Comparison of ENCODE assay signal across 2 cellular contexts in genomic region chr7:131619336-131620305, GRCh38.
TF ChIP-seq lines count a peak whose summit lies in the region.

No MANE protein-coding gene starts in this region.

TF ChIP-seq in SK-N-SH, 30 proteins besides CTCF, POLR2A, EP300 and RAD21 (continued from another document):
- TF ChIP-seq, protein P1, sequence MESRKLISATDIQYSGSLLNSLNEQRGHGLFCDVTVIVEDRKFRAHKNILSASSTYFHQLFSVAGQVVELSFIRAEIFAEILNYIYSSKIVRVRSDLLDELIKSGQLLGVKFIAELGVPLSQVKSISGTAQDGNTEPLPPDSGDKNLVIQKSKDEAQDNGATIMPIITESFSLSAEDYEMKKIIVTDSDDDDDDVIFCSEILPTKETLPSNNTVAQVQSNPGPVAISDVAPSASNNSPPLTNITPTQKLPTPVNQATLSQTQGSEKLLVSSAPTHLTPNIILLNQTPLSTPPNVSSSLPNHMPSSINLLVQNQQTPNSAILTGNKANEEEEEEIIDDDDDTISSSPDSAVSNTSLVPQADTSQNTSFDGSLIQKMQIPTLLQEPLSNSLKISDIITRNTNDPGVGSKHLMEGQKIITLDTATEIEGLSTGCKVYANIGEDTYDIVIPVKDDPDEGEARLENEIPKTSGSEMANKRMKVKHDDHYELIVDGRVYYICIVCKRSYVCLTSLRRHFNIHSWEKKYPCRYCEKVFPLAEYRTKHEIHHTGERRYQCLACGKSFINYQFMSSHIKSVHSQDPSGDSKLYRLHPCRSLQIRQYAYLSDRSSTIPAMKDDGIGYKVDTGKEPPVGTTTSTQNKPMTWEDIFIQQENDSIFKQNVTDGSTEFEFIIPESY (IDR thresholded peaks at IDR 0.05; ENCODE audit: borderline replicate concordance, low read depth): no peak
- TF ChIP-seq, protein P2, sequence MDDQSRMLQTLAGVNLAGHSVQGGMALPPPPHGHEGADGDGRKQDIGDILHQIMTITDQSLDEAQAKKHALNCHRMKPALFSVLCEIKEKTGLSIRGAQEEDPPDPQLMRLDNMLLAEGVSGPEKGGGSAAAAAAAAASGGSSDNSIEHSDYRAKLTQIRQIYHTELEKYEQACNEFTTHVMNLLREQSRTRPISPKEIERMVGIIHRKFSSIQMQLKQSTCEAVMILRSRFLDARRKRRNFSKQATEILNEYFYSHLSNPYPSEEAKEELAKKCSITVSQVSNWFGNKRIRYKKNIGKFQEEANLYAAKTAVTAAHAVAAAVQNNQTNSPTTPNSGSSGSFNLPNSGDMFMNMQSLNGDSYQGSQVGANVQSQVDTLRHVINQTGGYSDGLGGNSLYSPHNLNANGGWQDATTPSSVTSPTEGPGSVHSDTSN (IDR thresholded peaks at IDR 0.05): no peak
- no peak for TF ChIP-seq RFX5 (IDR thresholded peaks at IDR 0.05; ENCODE audit: low read length)
- TF ChIP-seq TAF1 (IDR thresholded peaks at IDR 0.05; ENCODE audit: borderline replicate concordance, low read depth, low read length): no peak

TF ChIP-seq in SK-N-SH treated with all-trans-retinoic acid at 6 μM for 48 hours, 23 proteins besides CTCF, POLR2A, EP300 and RAD21 (continued from another document):
- TF ChIP-seq CREB5 (CRISPR knock-in tag; IDR thresholded peaks at IDR 0.05; ENCODE audit: low read depth) (no peak), GLIS3 (CRISPR knock-in tag; IDR thresholded peaks at IDR 0.05) (no peak), PPARA (CRISPR knock-in tag; IDR thresholded peaks at IDR 0.05; ENCODE audit: borderline replicate concordance) (no peak)
- TF ChIP-seq, protein P3, sequence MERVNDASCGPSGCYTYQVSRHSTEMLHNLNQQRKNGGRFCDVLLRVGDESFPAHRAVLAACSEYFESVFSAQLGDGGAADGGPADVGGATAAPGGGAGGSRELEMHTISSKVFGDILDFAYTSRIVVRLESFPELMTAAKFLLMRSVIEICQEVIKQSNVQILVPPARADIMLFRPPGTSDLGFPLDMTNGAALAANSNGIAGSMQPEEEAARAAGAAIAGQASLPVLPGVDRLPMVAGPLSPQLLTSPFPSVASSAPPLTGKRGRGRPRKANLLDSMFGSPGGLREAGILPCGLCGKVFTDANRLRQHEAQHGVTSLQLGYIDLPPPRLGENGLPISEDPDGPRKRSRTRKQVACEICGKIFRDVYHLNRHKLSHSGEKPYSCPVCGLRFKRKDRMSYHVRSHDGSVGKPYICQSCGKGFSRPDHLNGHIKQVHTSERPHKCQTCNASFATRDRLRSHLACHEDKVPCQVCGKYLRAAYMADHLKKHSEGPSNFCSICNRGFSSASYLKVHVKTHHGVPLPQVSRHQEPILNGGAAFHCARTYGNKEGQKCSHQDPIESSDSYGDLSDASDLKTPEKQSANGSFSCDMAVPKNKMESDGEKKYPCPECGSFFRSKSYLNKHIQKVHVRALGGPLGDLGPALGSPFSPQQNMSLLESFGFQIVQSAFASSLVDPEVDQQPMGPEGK (CRISPR knock-in tag; IDR thresholded peaks at IDR 0.05; ENCODE audit: borderline replicate concordance): no peak
